8 cellular contexts compared by ENCODE assay signal in the genomic region with DNA sequence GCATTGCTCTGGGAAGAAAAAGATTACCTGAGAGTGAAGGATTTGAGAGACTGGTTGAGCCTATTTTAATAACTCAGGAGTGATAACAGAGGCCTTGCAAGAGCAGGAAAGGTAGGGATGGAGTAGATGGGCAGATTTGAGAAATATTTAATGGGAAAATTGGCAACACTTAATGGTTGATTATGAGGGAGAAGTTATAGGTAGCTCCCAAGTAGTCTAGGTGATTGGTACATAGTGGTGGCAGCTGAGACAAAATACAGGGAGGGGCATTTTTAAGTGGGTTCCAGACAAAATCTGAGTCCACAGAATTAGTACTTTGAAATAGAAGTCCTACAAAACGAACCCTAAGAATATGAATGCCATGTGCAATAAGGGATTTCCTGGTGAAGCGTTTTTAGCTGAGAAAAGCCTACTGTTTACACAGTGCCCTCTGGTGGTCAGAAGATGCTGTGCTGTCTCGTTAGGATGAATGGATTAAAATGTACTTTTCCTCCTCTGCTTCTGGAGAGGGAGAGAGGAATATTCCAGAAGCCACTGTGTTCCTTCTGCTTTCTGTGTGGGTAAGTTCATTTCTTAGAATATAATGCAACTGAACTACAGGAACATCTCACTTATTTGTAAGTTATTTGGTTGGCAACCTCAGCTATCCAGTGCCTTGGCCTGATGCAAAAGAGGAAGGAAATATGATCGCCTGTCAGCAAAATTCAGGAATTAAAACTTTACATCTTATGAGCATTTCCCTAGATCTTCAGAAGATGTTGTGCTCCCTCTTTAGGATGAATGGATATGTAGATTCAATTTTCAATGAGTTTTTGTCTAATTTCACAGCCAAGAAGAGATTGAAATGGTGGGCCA. TPM values are rescaled to one million over a fixed set of nuclear protein-coding genes. Genes with fewer than 3 reads are reported as not detected.
DNase-seq lines count a peak whose midpoint lies in the region; ATAC-seq and TF ChIP-seq lines count a peak whose summit lies in the region.

No MANE protein-coding gene starts in this region.

- intact Hi-C loops in Right ventricle myocardium superior (cut with DNase I) (no loop called here), prostate gland (cut with DNase I) (loop anchor here (10.0 kb wide), 1 partner anchor 166 kb away; no protein-coding TSS in a partner anchor)

- peaks cover 47% of the 10 kb centered on the region for H3K4me1 Mint-ChIP-seq in activated naive CD8-positive, alpha-beta T cell treated with anti-CD3 and anti-CD28 coated beads, Interleukin-2, amount 10 ng/mL, durations not matched to agents 7 days and 5 days

- H3K4me3 ChIP-seq in prostate gland, result no peak overlapping the region

- H3K9me3 ChIP-seq in prostate gland, result no peaks in the 10 kb centered on the region

- H3K4me3 Mint-ChIP-seq in activated naive CD8-positive, alpha-beta T cell treated with anti-CD3 and anti-CD28 coated beads, Interleukin-2, amount 10 ng/mL, durations not matched to agents 7 days and 5 days, result peak overlapping the region; percentile 72

- peak; percentile 55 for ATAC-seq in activated naive CD8-positive, alpha-beta T cell treated with anti-CD3 and anti-CD28 coated beads, Interleukin-2, amount 10 ng/mL, durations not matched to agents 7 days and 5 days (ENCODE audit: low read depth)
- ATAC-seq in Right ventricle myocardium superior (ENCODE audit: poor library complexity), result peak; percentile 68
- no peak for ATAC-seq in HG03442 (IDR thresholded peaks at IDR 0.05; ENCODE audit: unreplicated experiment)
- ATAC-seq in HG03025 (IDR thresholded peaks at IDR 0.05; ENCODE audit: low FRiP score, unreplicated experiment), result no peak

- peaks cover 31% of the 10 kb centered on the region for H3K4me1 ChIP-seq in prostate gland (replicated peaks)

- TF ChIP-seq CTCF in GM12801 (IDR thresholded peaks at IDR 0.05; ENCODE audit: extremely low read depth, insufficient read length) (peak; percentile 34), prostate gland (IDR thresholded peaks at IDR 0.05) (peak; percentile 60 to 87 (median 85))

- H3K27ac ChIP-seq in prostate gland, result peak overlapping the region; percentile 81 to 98

- POLR2A ChIA-PET in activated naive CD8-positive, alpha-beta T cell treated with anti-CD3 and anti-CD28 coated beads, Interleukin-2, amount 10 ng/mL, durations not matched to agents 7 days and 5 days (lab: Charles Lee), result interaction anchor here (0.7 to 1.8 kb wide), 3 partner anchors 9 to 66 kb away, joined by 3 to 14 read pairs (median 3); no protein-coding TSS in a partner anchor

- no peaks in the 10 kb centered on the region for H3K27me3 ChIP-seq in prostate gland (replicated peaks; ENCODE audit: insufficient read depth)

- TF ChIP-seq POLR2A in prostate gland (IDR thresholded peaks at IDR 0.05), result no peak

- H3K27me3 Mint-ChIP-seq in activated naive CD8-positive, alpha-beta T cell treated with anti-CD3 and anti-CD28 coated beads, Interleukin-2, amount 10 ng/mL, durations not matched to agents 7 days and 5 days, result no peaks in the 10 kb centered on the region

- no peaks in the 10 kb centered on the region for H3K9me3 Mint-ChIP-seq in activated naive CD8-positive, alpha-beta T cell treated with anti-CD3 and anti-CD28 coated beads, Interleukin-2, amount 10 ng/mL, durations not matched to agents 7 days and 5 days

- DNase-seq in NCI-H1092 treated with DMSO at 0.1 percent for 48 hours (lab: John Stamatoyannopoulos, UW), result peak; percentile 80
- peak; percentile 23 for DNase-seq in SKM-1 (lab: John Stamatoyannopoulos, UW; ENCODE audit: unreplicated experiment)
- DNase-seq in activated naive CD8-positive, alpha-beta T cell treated with anti-CD3 and anti-CD28 coated beads, Interleukin-2, amount 10 ng/mL, durations not matched to agents 7 days and 5 days, result peak; percentile 34
- DNase-seq in Right ventricle myocardium superior, result no peak
- peak; percentile 74 for DNase-seq in prostate gland (ENCODE audit: low spot score)

- WGBS in prostate gland, result 23% methylated on average over 4 of the region's 4 CpGs

- peak overlapping the region; percentile 67 for H3K27ac Mint-ChIP-seq in activated naive CD8-positive, alpha-beta T cell treated with anti-CD3 and anti-CD28 coated beads, Interleukin-2, amount 10 ng/mL, durations not matched to agents 7 days and 5 days

- H3K36me3 ChIP-seq in prostate gland, result no peaks in the 10 kb centered on the region

- H3K36me3 Mint-ChIP-seq in activated naive CD8-positive, alpha-beta T cell treated with anti-CD3 and anti-CD28 coated beads, Interleukin-2, amount 10 ng/mL, durations not matched to agents 7 days and 5 days, result peaks cover 11% of the 10 kb centered on the region

RNA-seq across cellular contexts. Expression of gene ZBTB1, which starts 6.5 kb away (rescaled TPM):
- 10 to 100 TPM; 84.1 to 86.7 TPM for total RNA-seq in activated naive CD8-positive, alpha-beta T cell treated with anti-CD3 and anti-CD28 coated beads, Interleukin-2, amount 10 ng/mL, durations not matched to agents 7 days and 5 days
- total RNA-seq in Right ventricle myocardium superior, result 21.5 TPM
- total RNA-seq in prostate gland, result 10 to 100 TPM; 56.5 to 74.3 TPM

RNA-seq across cellular contexts. Expression of gene ZBTB25, which starts 7.4 kb away (rescaled TPM):
- total RNA-seq in activated naive CD8-positive, alpha-beta T cell treated with anti-CD3 and anti-CD28 coated beads, Interleukin-2, amount 10 ng/mL, durations not matched to agents 7 days and 5 days, result 10 to 100 TPM; 51.2 to 55.3 TPM
- total RNA-seq in Right ventricle myocardium superior, result 15.2 TPM
- 10 to 100 TPM; 10.2 to 20.2 TPM for total RNA-seq in prostate gland

RNA-seq across cellular contexts. Expression of gene HSPA2, which starts 29.5 kb away (rescaled TPM):
- 1 to 10 TPM; 3.3 to 4.0 TPM for total RNA-seq in activated naive CD8-positive, alpha-beta T cell treated with anti-CD3 and anti-CD28 coated beads, Interleukin-2, amount 10 ng/mL, durations not matched to agents 7 days and 5 days
- total RNA-seq in Right ventricle myocardium superior (14.1 TPM), prostate gland (10 to 100 TPM; 35.9 to 59.9 TPM)

RNA-seq across cellular contexts. Expression of gene PPP1R36, which starts 38.7 kb away (rescaled TPM):
- total RNA-seq in activated naive CD8-positive, alpha-beta T cell treated with anti-CD3 and anti-CD28 coated beads, Interleukin-2, amount 10 ng/mL, durations not matched to agents 7 days and 5 days, result under 1 TPM; 0.28 to 0.69 TPM
- total RNA-seq in Right ventricle myocardium superior (0.19 TPM), prostate gland (1 to 10 TPM; 2.0 to 8.6 TPM)

RNA-seq across cellular contexts. Expression of gene AKAP5, which starts 45.8 kb away (rescaled TPM):
- total RNA-seq in activated naive CD8-positive, alpha-beta T cell treated with anti-CD3 and anti-CD28 coated beads, Interleukin-2, amount 10 ng/mL, durations not matched to agents 7 days and 5 days, result 1 to 10 TPM; 1.7 TPM
- 0.16 TPM for total RNA-seq in Right ventricle myocardium superior
- under 1 TPM; 0.51 to 0.82 TPM for total RNA-seq in prostate gland

Comparison
In these comparisons a context has a peak if more than half of its experiments do, and no peak if none do; other contexts are left out.
1. ATAC-seq: peak in activated naive CD8-positive, alpha-beta T cell treated with anti-CD3 and anti-CD28 coated beads, Interleukin-2, amount 10 ng/mL, durations not matched to agents 7 days and 5 days (single experiment) and Right ventricle myocardium superior (single experiment); none in HG03442 (single experiment) and HG03025 (single experiment).